1 cellular context compared by ENCODE assay signal in genomic region chr4:4289055-4289454, GRCh38.
TF ChIP-seq lines count a peak whose summit lies in the region.

No MANE protein-coding gene starts in this region.

TF ChIP-seq in HepG2, 621 proteins besides CTCF, POLR2A, EP300 and RAD21:
- no peak for TF ChIP-seq ZNF318 (CRISPR knock-in tag; IDR thresholded peaks at IDR 0.05)
- TF ChIP-seq ZNF749 (CRISPR knock-in tag; IDR thresholded peaks at IDR 0.05; ENCODE audit: borderline replicate concordance): 0 out of 2 replicates have a peak, but pooled peaks have one; percentile 4
- TF ChIP-seq ZNF691 (CRISPR knock-in tag; IDR thresholded peaks at IDR 0.05; ENCODE audit: borderline replicate concordance, low read depth): 0 out of 2 replicates have a peak, but pooled peaks have one; percentile 13
- TF ChIP-seq ZNF629 (CRISPR knock-in tag; conservative IDR thresholded peaks at IDR 0.05): peak; percentile 69
